In genomic region chr22:25628494-25628893, GRCh38 we compare ENCODE assay signal across 29 cellular contexts.
DNase-seq lines count a peak whose midpoint lies in the region; ATAC-seq and TF ChIP-seq lines count a peak whose summit lies in the region.
"Had no signal": no experiment of that assay in that cellular context is flagged by ENCODE, and none has a peak within 500 bp of the region (broad histone marks: within the 10 kb centered on the region; RNA-seq: fewer than 3 reads in every experiment).

No MANE protein-coding gene starts in this region.

- DNase-seq in DMS53 (lab: John Stamatoyannopoulos, UW): peak; percentile 32
- no peak for DNase-seq in DMS53 treated with DMSO at 0.1 percent for 48 hours (lab: John Stamatoyannopoulos, UW; ENCODE audit: unreplicated experiment)
- DNase-seq in NCI-H2029 treated with DMSO at 0.1 percent for 48 hours (lab: John Stamatoyannopoulos, UW): peak; percentile 72
- no peak for DNase-seq in foreskin keratinocyte
- DNase-seq: activated CD4-positive, alpha-beta T cell treated with anti-CD3 and anti-CD28 coated beads, Interleukin-2, amount 50 U/mL, for 48 hours; activated CD8-positive, alpha-beta memory T cell treated with anti-CD3 and anti-CD28 coated beads, Interleukin-2, amount 50 U/mL, for 48 hours; caudate nucleus; dermis blood vessel endothelial cell; DMS 273 treated with DMSO at 0.1 percent for 48 hours; MV-4-11; NCI-H2081 treated with DMSO at 0.1 percent for 48 hours; NCI-H526 treated with DMSO at 0.1 percent for 48 hours; SIG-M5; stimulated activated CD8-positive, alpha-beta memory T cell treated with anti-CD3 and anti-CD28 coated beads, Interleukin-4, amount 100 ng/mL, for 48 hours; stomach; SW 1271; T1000 had no signal

- H3K9ac ChIP-seq in rectal smooth muscle tissue (ENCODE audit: low read length): no peak overlapping the region
- H3K9ac ChIP-seq: KMS-11 had no signal

- no peak overlapping the region for H3K4me3 ChIP-seq in rectal smooth muscle tissue (ENCODE audit: low read length)
- H3K4me3 ChIP-seq: ascending aorta, GM23338, stomach, tibial nerve had no signal

- no peaks in the 10 kb centered on the region for H3K27me3 ChIP-seq in rectal smooth muscle tissue (ENCODE audit: control insufficient read depth, insufficient read depth, low read length)
- H3K27me3 ChIP-seq in foreskin keratinocyte: no peaks in the 10 kb centered on the region
- H3K27me3 ChIP-seq: ascending aorta, stomach, tibial nerve had no signal

- H3K36me3 ChIP-seq in rectal smooth muscle tissue (ENCODE audit: control insufficient read depth, insufficient read depth, low read length): no peaks in the 10 kb centered on the region
- H3K36me3 ChIP-seq: ascending aorta, stomach, tibial nerve had no signal

- ATAC-seq in HG02610 (IDR thresholded peaks at IDR 0.05; ENCODE audit: unreplicated experiment) (no peak), GM21381 (IDR thresholded peaks at IDR 0.05; ENCODE audit: unreplicated experiment) (no peak), foreskin keratinocyte (no peak)
- ATAC-seq: activated naive CD4-positive, alpha-beta T cell treated with anti-CD3 and anti-CD28 coated beads, Interleukin-2, amount 50 U/mL, for 72 hours; activated T-helper 17 cell treated with anti-CD3 and anti-CD28 coated beads, Interleukin-2, amount 50 U/mL, for 72 hours; GM23338; WTC11 had no signal

- H3K27ac ChIP-seq in VCaP (peak overlapping the region; percentile 91), rectal smooth muscle tissue (ENCODE audit: low read depth, low read length) (peak overlapping the region; percentile 27), foreskin keratinocyte (no peak overlapping the region)
- H3K27ac ChIP-seq: 22Rv1, ascending aorta, KMS-11, stomach, tibial nerve had no signal

- TF ChIP-seq CTCF in VCaP (conservative IDR thresholded peaks at IDR 0.05) (no peak), foreskin keratinocyte (conservative IDR thresholded peaks at IDR 0.05) (no peak)

- peaks cover 14% of the 10 kb centered on the region for H3K4me1 ChIP-seq in rectal smooth muscle tissue (ENCODE audit: control insufficient read depth, insufficient read depth, low read length)
- peaks cover 4% of the 10 kb centered on the region for H3K4me1 ChIP-seq in foreskin keratinocyte

Comparison
In these comparisons a context has a peak if more than half of its experiments do, and no peak if none do; other contexts are left out.
1. DNase-seq: peak in DMS53 (single experiment) and NCI-H2029 treated with DMSO at 0.1 percent for 48 hours (single experiment); none in DMS53 treated with DMSO at 0.1 percent for 48 hours (single experiment) and foreskin keratinocyte (0 of 2).